25 cellular contexts compared by ENCODE assay signal in genomic region chr18:46310675-46311345, GRCh38.
"Had no signal": no experiment of that assay in that cellular context is flagged by ENCODE, and none has a peak within 500 bp of the region (broad histone marks: within the 10 kb centered on the region; RNA-seq: fewer than 3 reads in every experiment).

No MANE protein-coding gene starts in this region.

- H3K4me1 Mint-ChIP-seq: activated B cell treated with CpG ODN at 0.5 μM for 24 hours; activated CD4-positive, alpha-beta T cell treated with anti-CD3 and anti-CD28 coated beads, Interleukin-2, amount 10 ng/mL, durations not matched to agents 24 days and 14 days; activated naive CD8-positive, alpha-beta T cell treated with anti-CD3 and anti-CD28 coated beads, Interleukin-2, amount 50 U/mL, for 24 hours had no signal

- ATAC-seq: activated naive CD4-positive, alpha-beta T cell treated with anti-CD3 and anti-CD28 coated beads, Interleukin-2, amount 50 U/mL, for 72 hours; activated naive CD8-positive, alpha-beta T cell treated with anti-CD3 and anti-CD28 coated beads, Interleukin-2, amount 50 U/mL, for 24 hours; activated T-cell treated with anti-CD3 and anti-CD28 coated beads, Interleukin-2, amount 50 U/mL, for 4 hours; PC-3; T-helper 17 cell had no signal

- H3K27me3 ChIP-seq: ascending aorta, cardiac muscle cell had no signal

- H3K4me3 Mint-ChIP-seq: activated B cell treated with CpG ODN at 0.5 μM for 24 hours; activated CD4-positive, alpha-beta T cell treated with anti-CD3 and anti-CD28 coated beads, Interleukin-2, amount 10 ng/mL, durations not matched to agents 24 days and 14 days; activated naive CD8-positive, alpha-beta T cell treated with anti-CD3 and anti-CD28 coated beads, Interleukin-2, amount 50 U/mL, for 24 hours; activated T-cell treated with anti-CD3 and anti-CD28 coated beads, Interleukin-2, amount 50 U/mL, for 4 hours; brain; T-helper 17 cell had no signal

- H3K36me3 ChIP-seq: ascending aorta, cardiac muscle cell had no signal

- DNase-seq: activated B cell treated with CpG ODN at 0.5 μM for 24 hours; activated CD4-positive, alpha-beta T cell treated with anti-CD3 and anti-CD28 coated beads for 1 hour; activated CD4-positive, alpha-beta T cell treated with anti-CD3 and anti-CD28 coated beads, Interleukin-2, amount 10 ng/mL, durations not matched to agents 24 days and 14 days; activated CD4-positive, alpha-beta T cell treated with anti-CD3 and anti-CD28 coated beads, Interleukin-2, amount 50 U/mL, for 48 hours; activated effector memory CD4-positive, alpha-beta T cell treated with anti-CD3 and anti-CD28 coated beads, Interleukin-2, amount 50 U/mL, for 16 hours; activated naive CD4-positive, alpha-beta T cell treated with Interleukin-2 at 50 U/mL for 16 hours; activated naive CD8-positive, alpha-beta T cell treated with anti-CD3 and anti-CD28 coated beads, Interleukin-2, amount 50 U/mL, for 24 hours; activated T-cell treated with anti-CD3 and anti-CD28 coated beads, Interleukin-2, amount 50 U/mL, for 4 hours; amniotic stem cell; Karpas-422; MM.1S; NCI-H1105; NCI-H1694 treated with DMSO at 0.1 percent for 48 hours; NCI-H345; NCI-H510A; NCI-H526 treated with DMSO at 0.1 percent for 48 hours; PC-3; SHP77 treated with DMSO at 0.1 percent for 48 hours; T-helper 17 cell; T-helper 9 cell had no signal

- H3K27ac Mint-ChIP-seq: activated B cell treated with CpG ODN at 0.5 μM for 24 hours; activated CD4-positive, alpha-beta T cell treated with anti-CD3 and anti-CD28 coated beads, Interleukin-2, amount 10 ng/mL, durations not matched to agents 24 days and 14 days; activated naive CD4-positive, alpha-beta T cell treated with anti-CD3 and anti-CD28 coated beads, Interleukin-2, amount 50 U/mL, for 72 hours; activated naive CD8-positive, alpha-beta T cell treated with anti-CD3 and anti-CD28 coated beads, Interleukin-2, amount 50 U/mL, for 24 hours; brain; T-helper 17 cell had no signal

- H3K27ac ChIP-seq: ascending aorta, cardiac muscle cell had no signal

- H3K4me3 ChIP-seq: ascending aorta, cardiac muscle cell had no signal

- H3K9me3 ChIP-seq: ascending aorta had no signal

- H3K27me3 Mint-ChIP-seq: activated naive CD8-positive, alpha-beta T cell treated with anti-CD3 and anti-CD28 coated beads, Interleukin-2, amount 50 U/mL, for 24 hours had no signal

- H3K4me1 ChIP-seq: ascending aorta had no signal

- FAIRE-seq: RCC 7860 had no signal
